Comparison of ENCODE assay signal across 8 cellular contexts in genomic region chr10:68231916-68232315, GRCh38. TPM values are rescaled to one million over a fixed set of nuclear protein-coding genes. Genes with fewer than 3 reads are reported as not detected.
DNase-seq lines count a peak whose midpoint lies in the region; ATAC-seq and TF ChIP-seq lines count a peak whose summit lies in the region.

Gene ATOH7 (minus strand): TSS chr10:68232113. CDS start chr10:68231677, 436 bp downstream.

- H3K9me3 Mint-ChIP-seq in activated naive CD4-positive, alpha-beta T cell treated with anti-CD3 and anti-CD28 coated beads, Interleukin-2, amount 50 U/mL, for 24 hours, result no peaks in the 10 kb centered on the region
- H3K9me3 Mint-ChIP-seq in activated naive CD4-positive, alpha-beta T cell treated with anti-CD3 and anti-CD28 coated beads, Interleukin-2, amount 50 U/mL, for 72 hours, result no peaks in the 10 kb centered on the region
- H3K9me3 Mint-ChIP-seq in memory B cell (no peaks in the 10 kb centered on the region), type B pancreatic cell (no peaks in the 10 kb centered on the region)

- H3K4me3 Mint-ChIP-seq in activated naive CD4-positive, alpha-beta T cell treated with anti-CD3 and anti-CD28 coated beads, Interleukin-2, amount 50 U/mL, for 24 hours, result peak within 1 kb of the TSS; percentile 85
- H3K4me3 Mint-ChIP-seq in memory B cell, result peak within 1 kb of the TSS; percentile 76
- peak within 1 kb of the TSS; percentile 86 for H3K4me3 Mint-ChIP-seq in type B pancreatic cell

- intact Hi-C loops in sciatic nerve (cut with DNase I), result no loop called here

- no peak for DNase-seq in activated naive CD4-positive, alpha-beta T cell treated with anti-CD3 and anti-CD28 coated beads, Interleukin-2, amount 50 U/mL, for 72 hours (ENCODE audit: low spot score in 2 of 2)
- DNase-seq in brain microvascular endothelial cell, result no peak
- DNase-seq in memory B cell (ENCODE audit: low spot score in 2 of 2), result no peak
- DNase-seq in type B pancreatic cell (ENCODE audit: extremely low spot score, unreplicated experiment), result no peak
- no peak for DNase-seq in sciatic nerve (ENCODE audit: low spot score)
- no peak for DNase-seq in SHP77 (lab: John Stamatoyannopoulos, UW)
- DNase-seq in activated effector memory CD4-positive, alpha-beta T cell treated with anti-CD3 and anti-CD28 coated beads, Interleukin-2, amount 50 U/mL, for 16 hours, result no peak

- H3K4me1 Mint-ChIP-seq in activated naive CD4-positive, alpha-beta T cell treated with anti-CD3 and anti-CD28 coated beads, Interleukin-2, amount 50 U/mL, for 24 hours, result peaks cover 3% of the 10 kb centered on the region
- H3K4me1 Mint-ChIP-seq in memory B cell (peaks cover 5% of the 10 kb centered on the region), type B pancreatic cell (ENCODE audit: unreplicated experiment) (peaks cover 9% of the 10 kb centered on the region)

- H3K4me3 ChIP-seq in brain microvascular endothelial cell (ENCODE audit: low read depth, low read length), result peak within 1 kb of the TSS; percentile 69

- H3K27me3 Mint-ChIP-seq in activated naive CD4-positive, alpha-beta T cell treated with anti-CD3 and anti-CD28 coated beads, Interleukin-2, amount 50 U/mL, for 24 hours, result peaks cover 24% of the 10 kb centered on the region
- H3K27me3 Mint-ChIP-seq in memory B cell, result peaks cover 12% of the 10 kb centered on the region
- H3K27me3 Mint-ChIP-seq in type B pancreatic cell, result peaks cover 36% of the 10 kb centered on the region

- no peaks in the 10 kb centered on the region for H3K36me3 ChIP-seq in brain microvascular endothelial cell (replicated peaks)

- peaks cover 2% of the 10 kb centered on the region for H3K27me3 ChIP-seq in brain microvascular endothelial cell (replicated peaks)

- H3K27ac Mint-ChIP-seq in activated naive CD4-positive, alpha-beta T cell treated with anti-CD3 and anti-CD28 coated beads, Interleukin-2, amount 50 U/mL, for 24 hours, result no peak within 1 kb of the TSS
- no peak within 1 kb of the TSS for H3K27ac Mint-ChIP-seq in activated naive CD4-positive, alpha-beta T cell treated with anti-CD3 and anti-CD28 coated beads, Interleukin-2, amount 50 U/mL, for 72 hours
- H3K27ac Mint-ChIP-seq in memory B cell (no peak within 1 kb of the TSS), type B pancreatic cell (peak within 1 kb of the TSS; percentile 46)

- no peak for ATAC-seq in activated naive CD4-positive, alpha-beta T cell treated with anti-CD3 and anti-CD28 coated beads, Interleukin-2, amount 50 U/mL, for 72 hours
- ATAC-seq in memory B cell (ENCODE audit: low read depth), result no peak
- ATAC-seq in sciatic nerve, result no peak

- H3K27ac ChIP-seq in brain microvascular endothelial cell, result no peak within 1 kb of the TSS

- in situ Hi-C loops in brain microvascular endothelial cell (cut with HindIII; ENCODE audit: low pct_ligation_motif_present, low sequenced_read_pairs), result no loop called here

- H3K36me3 Mint-ChIP-seq in activated naive CD4-positive, alpha-beta T cell treated with anti-CD3 and anti-CD28 coated beads, Interleukin-2, amount 50 U/mL, for 24 hours, result no peaks in the 10 kb centered on the region
- no peaks in the 10 kb centered on the region for H3K36me3 Mint-ChIP-seq in activated naive CD4-positive, alpha-beta T cell treated with anti-CD3 and anti-CD28 coated beads, Interleukin-2, amount 50 U/mL, for 72 hours
- no peaks in the 10 kb centered on the region for H3K36me3 Mint-ChIP-seq in memory B cell
- no peaks in the 10 kb centered on the region for H3K36me3 Mint-ChIP-seq in type B pancreatic cell

- TF ChIP-seq CTCF in brain microvascular endothelial cell (IDR thresholded peaks at IDR 0.05; ENCODE audit: low read depth, low read length, missing control alignments) (no peak), type B pancreatic cell (conservative IDR thresholded peaks at IDR 0.05) (no peak)

RNA-seq across cellular contexts. Expression of gene ATOH7, which starts in this region (rescaled TPM):
- total RNA-seq in activated naive CD4-positive, alpha-beta T cell treated with anti-CD3 and anti-CD28 coated beads, Interleukin-2, amount 50 U/mL, for 72 hours, result not detected
- total RNA-seq in type B pancreatic cell (ENCODE audit: low replicate concordance), result 0.31 and 0.60 TPM in 2 replicates
- 0.22 TPM for total RNA-seq in sciatic nerve
